ENCODE assay signal across 24 cellular contexts in genomic region chr4:187141101-187141500, GRCh38.
DNase-seq lines count a peak whose midpoint lies in the region; FAIRE-seq and TF ChIP-seq lines count a peak whose summit lies in the region.
"Had no signal": no experiment of that assay in that cellular context is flagged by ENCODE, and none has a peak within 500 bp of the region (broad histone marks: within the 10 kb centered on the region; RNA-seq: fewer than 3 reads in every experiment).

No MANE protein-coding gene starts in this region.

- POLR2A ChIA-PET in MCF 10A (lab: Yijun Ruan, JAX), result no interaction called here
- POLR2A ChIA-PET in OCI-LY7 (lab: Charles Lee), result no interaction called here

- no peaks in the 10 kb centered on the region for H3K9me3 ChIP-seq in mammary epithelial cell (replicated peaks; ENCODE audit: insufficient read depth, low read length)
- no peaks in the 10 kb centered on the region for H3K9me3 ChIP-seq in OCI-LY7 (ENCODE audit: low read length)
- H3K9me3 ChIP-seq in uterus, result no peaks in the 10 kb centered on the region
- H3K9me3 ChIP-seq: SJSA1 had no signal

- H3K36me3 Mint-ChIP-seq in MCF 10A (ENCODE audit: insufficient read depth, unreplicated experiment), result no peaks in the 10 kb centered on the region
- H3K36me3 Mint-ChIP-seq: CD8-positive, alpha-beta T cell had no signal

- FAIRE-seq in bronchial epithelial cell (lab: Jason Lieb, UNC), result peak; percentile 47

- no peak overlapping the region for H3K9ac ChIP-seq in mammary epithelial cell (ENCODE audit: insufficient read depth, low read length)
- H3K9ac ChIP-seq: GM23248 had no signal

- DNase-seq in mammary epithelial cell, result peak; percentile 39
- DNase-seq in MCF 10A (ENCODE audit: unreplicated experiment), result no peak
- DNase-seq in OCI-LY7 (ENCODE audit: low spot score), result no peak
- no peak for DNase-seq in bronchial epithelial cell (ENCODE audit: low read depth)
- DNase-seq in uterus, result no peak
- DNase-seq in stimulated activated CD4-positive, alpha-beta T cell treated with anti-CD3 and anti-CD28 coated beads, Interleukin-4, amount 100 ng/mL, for 4 hours, result no peak
- DNase-seq in HUDEP-2 (lab: John Stamatoyannopoulos, UW; ENCODE audit: unreplicated experiment in 76 of 76), result no peak
- DNase-seq: CD8-positive, alpha-beta T cell; DMS 273 treated with DMSO at 0.1 percent for 48 hours; DMS79; GM23248; H9; Karpas-422; MM.1S; NCI-H2029; NCI-H446; NCI-H524 treated with DMSO at 0.1 percent for 48 hours; NCI-H774; Right ventricle myocardium superior; RPMI8226 had no signal

- in situ Hi-C loops in mammary epithelial cell (cut with MboI; ENCODE audit: low sequenced_read_pairs in 2 of 2), result no loop called here

- H2AFZ ChIP-seq in mammary epithelial cell (ENCODE audit: low read depth, low read length), result no peak overlapping the region
- H2AFZ ChIP-seq in OCI-LY7 (ENCODE audit: low read length), result peak overlapping the region; percentile 55; the same call in 1 of the 2 replicates
- H2AFZ ChIP-seq: GM23248 had no signal

- 87% methylated on average over 7 of the region's 7 CpGs for WGBS in mammary epithelial cell (ENCODE audit: low coverage, missing lambda C conversion rate)

- TF ChIP-seq POLR2A in uterus (IDR thresholded peaks at IDR 0.05), result no peak

- H3K4me2 ChIP-seq in mammary epithelial cell (ENCODE audit: insufficient read depth, low read depth, low read length), result no peak overlapping the region
- no peak overlapping the region for H3K4me2 ChIP-seq in OCI-LY7 (ENCODE audit: low read length)

- dilution Hi-C loops in mammary epithelial cell (cut with HindIII; ENCODE audit: low sequenced_read_pairs), result no loop called here

- TF ChIP-seq CTCF in mammary epithelial cell (conservative IDR thresholded peaks at IDR 0.05 in 1 of 2, IDR thresholded peaks at IDR 0.05 in 1 of 2; ENCODE audit: extremely low read depth in 1 of 2, insufficient read depth in 1 of 2, low read depth in 1 of 2, low read length in 2 of 2) (no peak), MCF 10A (IDR thresholded peaks at IDR 0.05; ENCODE audit: unreplicated experiment) (no peak), OCI-LY7 (conservative IDR thresholded peaks at IDR 0.05; ENCODE audit: low read length) (no peak), bronchial epithelial cell (IDR thresholded peaks at IDR 0.05; ENCODE audit: insufficient read depth, low read length, severe bottlenecking) (no peak), uterus (IDR thresholded peaks at IDR 0.05) (no peak)

- CTCF ChIA-PET in mammary epithelial cell (lab: Charles Lee; ENCODE audit: low non-redundant PET), result no interaction called here
- CTCF ChIA-PET in MCF 10A (lab: Yijun Ruan, JAX), result no interaction called here
- CTCF ChIA-PET in OCI-LY7 (lab: Charles Lee; ENCODE audit: unreplicated experiment), result interaction anchor here (1.2 kb wide), 1 partner anchor 9 kb away, joined by 4 read pairs; no protein-coding TSS in a partner anchor

- H4K20me1 ChIP-seq in mammary epithelial cell (ENCODE audit: insufficient read depth, low read length) (no peaks in the 10 kb centered on the region), OCI-LY7 (ENCODE audit: insufficient read depth, low read length) (no peaks in the 10 kb centered on the region)

- no peaks in the 10 kb centered on the region for H3K36me3 ChIP-seq in mammary epithelial cell (ENCODE audit: insufficient read depth, low read length)
- no peaks in the 10 kb centered on the region for H3K36me3 ChIP-seq in OCI-LY7 (ENCODE audit: insufficient read depth, low read length)
- H3K36me3 ChIP-seq in bronchial epithelial cell (ENCODE audit: control insufficient read depth, insufficient read depth, low read length), result no peaks in the 10 kb centered on the region
- no peaks in the 10 kb centered on the region for H3K36me3 ChIP-seq in uterus
- H3K36me3 ChIP-seq: SJSA1 had no signal

- H3K4me3 ChIP-seq in mammary epithelial cell (replicated peaks in 1 of 3; ENCODE audit: insufficient read depth in 1 of 3, low read depth in 2 of 3, low read length in 3 of 3) (no peak overlapping the region), OCI-LY7 (ENCODE audit: low read depth, low read length, poor library complexity, severe bottlenecking) (no peak overlapping the region), bronchial epithelial cell (ENCODE audit: low read depth, low read length) (no peak overlapping the region), uterus (no peak overlapping the region)
- H3K4me3 ChIP-seq: GM23248, SJSA1 had no signal

- H3K4me1 ChIP-seq in mammary epithelial cell (ENCODE audit: insufficient read depth, low read length) (no peaks in the 10 kb centered on the region), OCI-LY7 (ENCODE audit: insufficient read depth, low read length, poor library complexity, severe bottlenecking) (peaks cover 35% of the 10 kb centered on the region), uterus (no peaks in the 10 kb centered on the region)

- no peak overlapping the region for H3K4me3 Mint-ChIP-seq in MCF 10A (ENCODE audit: unreplicated experiment)
- H3K4me3 Mint-ChIP-seq: B cell; CD8-positive, alpha-beta T cell; H9 had no signal

- no peaks in the 10 kb centered on the region for H3K9me3 Mint-ChIP-seq in MCF 10A (ENCODE audit: unreplicated experiment)
- H3K9me3 Mint-ChIP-seq: H9 had no signal

- H3K27ac ChIP-seq in mammary epithelial cell (ENCODE audit: insufficient read depth, low read depth, low read length) (no peak overlapping the region), OCI-LY7 (ENCODE audit: low read depth, low read length, poor library complexity, severe bottlenecking) (no peak overlapping the region), uterus (no peak overlapping the region)
- H3K27ac ChIP-seq: 22Rv1, C4-2B, GM23248, SJSA1 had no signal

- H3K9me2 ChIP-seq in OCI-LY7 (ENCODE audit: insufficient read depth, low read length), result no peaks in the 10 kb centered on the region

- BruUV-seq in mammary epithelial cell (replicated peaks; lab: Mats Ljungman, UMichigan) (no TSS peak), MCF 10A (replicated peaks; lab: Mats Ljungman, UMichigan) (no TSS peak), OCI-LY7 (replicated peaks; lab: Mats Ljungman, UMichigan) (no TSS peak)

- intact Hi-C loops in mammary epithelial cell (cut with micrococcal nuclease), result no loop called here
- intact Hi-C loops in MCF 10A (cut with micrococcal nuclease), result no loop called here
- intact Hi-C loops in OCI-LY7 (cut with micrococcal nuclease; ENCODE audit: unreplicated experiment), result no loop called here
- intact Hi-C loops in uterus (cut with DNase I; ENCODE audit: low total_unique reads), result no loop called here

- no peaks in the 10 kb centered on the region for H3K4me1 Mint-ChIP-seq in MCF 10A (ENCODE audit: insufficient read depth, unreplicated experiment)
- H3K4me1 Mint-ChIP-seq: B cell, H9 had no signal

- H3K27ac Mint-ChIP-seq in MCF 10A (ENCODE audit: low read depth, unreplicated experiment), result no peak overlapping the region
- H3K27ac Mint-ChIP-seq: B cell; CD8-positive, alpha-beta T cell; H9 had no signal

- H3K27me3 ChIP-seq in mammary epithelial cell (ENCODE audit: insufficient read depth, low read length), result no peaks in the 10 kb centered on the region
- no peaks in the 10 kb centered on the region for H3K27me3 ChIP-seq in bronchial epithelial cell (ENCODE audit: control insufficient read depth, insufficient read depth, low read length)
- H3K27me3 ChIP-seq in uterus, result no peaks in the 10 kb centered on the region
- H3K27me3 ChIP-seq: SJSA1 had no signal

- no peaks in the 10 kb centered on the region for H3K79me2 ChIP-seq in mammary epithelial cell (ENCODE audit: insufficient read depth, low read length)
- H3K79me2 ChIP-seq in OCI-LY7 (ENCODE audit: insufficient read depth, low read depth, low read length), result no peaks in the 10 kb centered on the region

- no peaks in the 10 kb centered on the region for H3K27me3 Mint-ChIP-seq in MCF 10A (ENCODE audit: insufficient read depth, unreplicated experiment)
- H3K27me3 Mint-ChIP-seq: B cell had no signal
